18 cellular contexts compared by ENCODE assay signal in genomic region chr19:1845642-1846041, GRCh38. TPM values are rescaled to one million over a fixed set of nuclear protein-coding genes. Genes with fewer than 3 reads are reported as not detected.
DNase-seq lines count a peak whose midpoint lies in the region; ATAC-seq and TF ChIP-seq lines count a peak whose summit lies in the region.
"Had no signal": no experiment of that assay in that cellular context is flagged by ENCODE, and none has a peak within 500 bp of the region (broad histone marks: within the 10 kb centered on the region; RNA-seq: fewer than 3 reads in every experiment).

No MANE protein-coding gene starts in this region.

- POLR2A ChIA-PET in CD8-positive, alpha-beta T cell (lab: Charles Lee): no interaction called here

- H3K9ac ChIP-seq in NT2/D1 (ENCODE audit: insufficient read length, low read depth) (peak overlapping the region; percentile 39), colonic mucosa (ENCODE audit: low read depth in 2 of 2, low read length in 2 of 2) (no peak overlapping the region)
- H3K9ac ChIP-seq: neural progenitor cell had no signal

- no peak overlapping the region for H3K27ac ChIP-seq in CD8-positive, alpha-beta T cell (ENCODE audit: low read depth, low read length)
- no peak overlapping the region for H3K27ac ChIP-seq in colonic mucosa
- H3K27ac ChIP-seq: neural progenitor cell, SJSA1, thoracic aorta had no signal

- no peaks in the 10 kb centered on the region for H3K36me3 ChIP-seq in CD8-positive, alpha-beta T cell (ENCODE audit: insufficient read depth, low read length)
- peaks cover 53% of the 10 kb centered on the region for H3K36me3 ChIP-seq in NT2/D1 (ENCODE audit: insufficient read depth, insufficient read length, low read length)
- H3K36me3 ChIP-seq in colonic mucosa: no peaks in the 10 kb centered on the region
- H3K36me3 ChIP-seq: neural progenitor cell had no signal

- intact Hi-C loops in CD8-positive, alpha-beta T cell (cut with DNase I, micrococcal nuclease): no loop called here
- intact Hi-C loops in posterior cingulate gyrus (cut with DNase I): no loop called here
- intact Hi-C loops in colonic mucosa (cut with DNase I): no loop called here

- ATAC-seq in CD8-positive, alpha-beta T cell: no peak
- ATAC-seq in effector memory CD8-positive, alpha-beta T cell (replicated peaks): no peak
- ATAC-seq: sciatic nerve had no signal

- CTCF ChIA-PET in CD8-positive, alpha-beta T cell (lab: Charles Lee): interaction anchor here (0.6 to 4.0 kb wide), 3 partner anchors 8 to 313 kb away, joined by 3 to 17 read pairs (median 17); no protein-coding TSS in a partner anchor

- H3K36me3 Mint-ChIP-seq in CD8-positive, alpha-beta T cell: peaks cover 22% of the 10 kb centered on the region
- peaks cover 67% of the 10 kb centered on the region for H3K36me3 Mint-ChIP-seq in effector memory CD8-positive, alpha-beta T cell (ENCODE audit: insufficient read depth)
- no peaks in the 10 kb centered on the region for H3K36me3 Mint-ChIP-seq in neural crest cell (ENCODE audit: low read depth)
- H3K36me3 Mint-ChIP-seq: neural progenitor cell had no signal

- peak overlapping the region; percentile 93 for H3K27ac Mint-ChIP-seq in CD8-positive, alpha-beta T cell
- H3K27ac Mint-ChIP-seq in effector memory CD8-positive, alpha-beta T cell: peak overlapping the region in 1 of 2 donors; percentile 92
- no peak overlapping the region for H3K27ac Mint-ChIP-seq in neural crest cell (ENCODE audit: unreplicated experiment)
- H3K27ac Mint-ChIP-seq: neural progenitor cell had no signal

- no peak overlapping the region for H3K4me3 ChIP-seq in CD8-positive, alpha-beta T cell (ENCODE audit: low read depth, low read length)
- H3K4me3 ChIP-seq in NT2/D1 (ENCODE audit: insufficient read length, low read depth) (no peak overlapping the region), colonic mucosa (no peak overlapping the region)
- H3K4me3 ChIP-seq: neural progenitor cell, SJSA1, thoracic aorta had no signal

- H3K27me3 ChIP-seq in CD8-positive, alpha-beta T cell (ENCODE audit: insufficient read depth, low read length): no peaks in the 10 kb centered on the region
- H3K27me3 ChIP-seq in NT2/D1 (ENCODE audit: insufficient read depth, insufficient read length) (no peaks in the 10 kb centered on the region), colonic mucosa (no peaks in the 10 kb centered on the region)
- H3K27me3 ChIP-seq: neural progenitor cell, SJSA1 had no signal

- no peaks in the 10 kb centered on the region for H3K9me3 Mint-ChIP-seq in CD8-positive, alpha-beta T cell
- no peaks in the 10 kb centered on the region for H3K9me3 Mint-ChIP-seq in effector memory CD8-positive, alpha-beta T cell
- no peaks in the 10 kb centered on the region for H3K9me3 Mint-ChIP-seq in neural crest cell
- H3K9me3 Mint-ChIP-seq: neural progenitor cell had no signal

- H3K27me3 Mint-ChIP-seq in CD8-positive, alpha-beta T cell (ENCODE audit: low read depth): no peaks in the 10 kb centered on the region
- no peaks in the 10 kb centered on the region for H3K27me3 Mint-ChIP-seq in effector memory CD8-positive, alpha-beta T cell
- H3K27me3 Mint-ChIP-seq in neural crest cell (ENCODE audit: low read depth): no peaks in the 10 kb centered on the region

- no peak for DNase-seq in CD8-positive, alpha-beta T cell
- DNase-seq in NT2/D1 (ENCODE audit: low read depth, low spot score) (no peak), neural crest cell (ENCODE audit: low read depth, low spot score) (no peak), nucleus accumbens (lab: John Stamatoyannopoulos, UW) (no peak), posterior cingulate gyrus (no peak), colonic mucosa (no peak)
- DNase-seq in effector memory CD8-positive, alpha-beta T cell: no peak
- DNase-seq: activated CD4-positive, alpha-beta T cell treated with anti-CD3 and anti-CD28 coated beads, Interleukin-2, amount 50 U/mL, for 48 hours; activated gamma-delta T cell treated with Interleukin-2 at 50 U/mL for 16 hours; effector CD8-positive, alpha-beta T cell; EL; NCI-H187; stimulated activated CD4-positive, alpha-beta T cell treated with anti-CD3 and anti-CD28 coated beads, Interleukin-4, amount 100 ng/mL, for 1 hour; stimulated activated CD8-positive, alpha-beta memory T cell treated with anti-CD3 and anti-CD28 coated beads, Interleukin-4, amount 100 ng/mL, for 48 hours had no signal

- peak overlapping the region; percentile 18 for H3K4me3 Mint-ChIP-seq in CD8-positive, alpha-beta T cell
- H3K4me3 Mint-ChIP-seq in effector memory CD8-positive, alpha-beta T cell: peak overlapping the region; percentile 74 to 84
- peak overlapping the region; percentile 94 for H3K4me3 Mint-ChIP-seq in neural crest cell

- H3K9me3 ChIP-seq in CD8-positive, alpha-beta T cell (ENCODE audit: low read length): no peaks in the 10 kb centered on the region
- H3K9me3 ChIP-seq in NT2/D1 (ENCODE audit: insufficient read depth, low read length) (no peaks in the 10 kb centered on the region), colonic mucosa (no peaks in the 10 kb centered on the region)
- H3K9me3 ChIP-seq: SJSA1, thoracic aorta had no signal

- peaks cover 57% of the 10 kb centered on the region for H3K4me1 ChIP-seq in CD8-positive, alpha-beta T cell (ENCODE audit: insufficient read depth, low read length)
- H3K4me1 ChIP-seq in NT2/D1 (ENCODE audit: insufficient read depth, insufficient read length) (peaks cover 27% of the 10 kb centered on the region), colonic mucosa (peaks cover 22% of the 10 kb centered on the region)

- peaks cover 58% of the 10 kb centered on the region for H3K4me1 Mint-ChIP-seq in CD8-positive, alpha-beta T cell (ENCODE audit: low read depth)
- H3K4me1 Mint-ChIP-seq in effector memory CD8-positive, alpha-beta T cell (ENCODE audit: low read depth in 2 of 2): peaks cover 42 to 48% of the 10 kb centered on the region in 2 donors
- H3K4me1 Mint-ChIP-seq in neural crest cell: peaks cover 16% of the 10 kb centered on the region

- no peak for TF ChIP-seq CTCF in CD8-positive, alpha-beta T cell (IDR thresholded peaks at IDR 0.05)
- TF ChIP-seq CTCF in neural crest cell (conservative IDR thresholded peaks at IDR 0.05): no peak
- TF ChIP-seq CTCF in colonic mucosa (IDR thresholded peaks at IDR 0.05): no peak

RNA-seq across cellular contexts. Expression of gene REXO1, which starts 2.6 kb away (rescaled TPM):
- 100 to 1,000 TPM; 143 to 152 TPM for total RNA-seq in CD8-positive, alpha-beta T cell
- total RNA-seq in neural crest cell (40.8 and 45.3 TPM in 2 replicates), colonic mucosa (10 to 100 TPM; 42.0 to 51.7 TPM)

RNA-seq across cellular contexts. Expression of gene KLF16, which starts 17.7 kb away (rescaled TPM):
- total RNA-seq in CD8-positive, alpha-beta T cell: 10 to 100 TPM; 85.7 to 88.7 TPM
- total RNA-seq in neural crest cell (18.9 and 20.7 TPM in 2 replicates), colonic mucosa (10 to 100 TPM; 31.1 to 34.8 TPM)

RNA-seq across cellular contexts. Expression of gene ATP8B3, which starts 33.6 kb away (rescaled TPM):
- total RNA-seq in CD8-positive, alpha-beta T cell: 1 to 10 TPM; 1.9 to 2.9 TPM
- 1.1 and 1.5 TPM in 2 replicates for total RNA-seq in neural crest cell
- under 1 TPM; 0.15 to 0.42 TPM for total RNA-seq in colonic mucosa

RNA-seq across cellular contexts. Expression of gene ABHD17A, which starts 39.7 kb away (rescaled TPM):
- 100 to 1,000 TPM; 204 TPM for total RNA-seq in CD8-positive, alpha-beta T cell
- 73.9 and 74.1 TPM in 2 replicates for total RNA-seq in neural crest cell
- 10 to 100 TPM; 53.3 to 78.5 TPM for total RNA-seq in colonic mucosa

RNA-seq across cellular contexts. Expression of gene ADAT3, which starts 59.6 kb away (rescaled TPM):
- total RNA-seq in CD8-positive, alpha-beta T cell: 1 to 10 TPM; 6.4 to 7.3 TPM
- total RNA-seq in neural crest cell (13.7 and 14.1 TPM in 2 replicates), colonic mucosa (10 to 100 TPM; 14.2 to 24.7 TPM)

Comparison
In these comparisons a context has a peak if more than half of its experiments do, and no peak if none do; other contexts are left out.
1. H3K4me3 Mint-ChIP-seq: peak in every context shown above with its lines; median percentile 94 in neural crest cell; 79 in effector memory CD8-positive, alpha-beta T cell; 18 in CD8-positive, alpha-beta T cell.